Comparison of ENCODE assay signal across 8 cellular contexts in genomic region chr11:33542921-33543320, GRCh38.
A peak's percentile ranks its signal among the peaks of the same experiment; 100 is the strongest.
DNase-seq lines count a peak whose midpoint lies in the region; ATAC-seq and TF ChIP-seq lines count a peak whose summit lies in the region.

No MANE protein-coding gene starts in this region.

- H3K36me3 Mint-ChIP-seq in activated T-cell treated with anti-CD3 and anti-CD28 coated beads, Interleukin-2, amount 50 U/mL, for 72 hours (ENCODE audit: insufficient read depth in 2 of 2), result no peaks in the 10 kb centered on the region

- ATAC-seq in activated T-cell treated with anti-CD3 and anti-CD28 coated beads, Interleukin-2, amount 50 U/mL, for 72 hours (replicated peaks in 1 of 2), result no peak
- ATAC-seq in left cardiac atrium (peak in 1 of 2 donors; percentile 54), GM18870 (IDR thresholded peaks at IDR 0.05; ENCODE audit: unreplicated experiment) (no peak)

- no peaks in the 10 kb centered on the region for H3K4me1 Mint-ChIP-seq in activated T-cell treated with anti-CD3 and anti-CD28 coated beads, Interleukin-2, amount 50 U/mL, for 72 hours (ENCODE audit: low read depth)

- intact Hi-C loops in left cardiac atrium (cut with DNase I), result loop anchor here (5.0 to 10.0 kb wide), 3 partner anchors 144 to 199 kb away; no protein-coding TSS in a partner anchor

- no peak overlapping the region for H3K27ac Mint-ChIP-seq in activated T-cell treated with anti-CD3 and anti-CD28 coated beads, Interleukin-2, amount 50 U/mL, for 72 hours

- H3K27me3 Mint-ChIP-seq in activated T-cell treated with anti-CD3 and anti-CD28 coated beads, Interleukin-2, amount 50 U/mL, for 72 hours (ENCODE audit: low read depth), result peaks cover 40% of the 10 kb centered on the region

- peak; percentile 90 for TF ChIP-seq CTCF in retinal pigment epithelial cell (conservative IDR thresholded peaks at IDR 0.05; ENCODE audit: low read depth, low read length)

- no peak overlapping the region for H3K4me3 ChIP-seq in retinal pigment epithelial cell (ENCODE audit: low read length)

- no peak overlapping the region for H3K4me3 Mint-ChIP-seq in activated T-cell treated with anti-CD3 and anti-CD28 coated beads, Interleukin-2, amount 50 U/mL, for 72 hours

- no peaks in the 10 kb centered on the region for H3K9me3 Mint-ChIP-seq in activated T-cell treated with anti-CD3 and anti-CD28 coated beads, Interleukin-2, amount 50 U/mL, for 72 hours

- peak; percentile 60 for DNase-seq in A172 (ENCODE audit: low spot score)
- peak; percentile 57 for DNase-seq in GM03348 (ENCODE audit: low spot score)
- DNase-seq in NCI-H345 (lab: John Stamatoyannopoulos, UW), result peak; percentile 35
- peak; percentile 27 to 35 for DNase-seq in activated T-cell treated with anti-CD3 and anti-CD28 coated beads, Interleukin-2, amount 50 U/mL, for 72 hours
- DNase-seq in left cardiac atrium, result peak; percentile 46
- no peak for DNase-seq in retinal pigment epithelial cell (ENCODE audit: low read depth)
- DNase-seq in activated CD4-positive, CD25-positive, alpha-beta regulatory T cell treated with anti-CD3 and anti-CD28 coated beads, Interleukin-2, amount 50 U/mL, for 72 hours, result no peak

Comparison
In these comparisons a context has a peak if more than half of its experiments do, and no peak if none do; other contexts are left out.
1. DNase-seq: peak in A172 (single experiment), GM03348 (single experiment), NCI-H345 (single experiment), activated T-cell treated with anti-CD3 and anti-CD28 coated beads, Interleukin-2, amount 50 U/mL, for 72 hours (2 of 2) and left cardiac atrium (single experiment); none in retinal pigment epithelial cell (single experiment) and activated CD4-positive, CD25-positive, alpha-beta regulatory T cell treated with anti-CD3 and anti-CD28 coated beads, Interleukin-2, amount 50 U/mL, for 72 hours (single experiment).